ENCODE assay signal across 17 cellular contexts in genomic region chr1:150601540-150601939, GRCh38. TPM values are rescaled to one million over a fixed set of nuclear protein-coding genes. Genes with fewer than 3 reads are reported as not detected.
DNase-seq lines count a peak whose midpoint lies in the region; ATAC-seq, FAIRE-seq and TF ChIP-seq lines count a peak whose summit lies in the region.
"Had no signal": no experiment of that assay in that cellular context is flagged by ENCODE, and none has a peak within 500 bp of the region (broad histone marks: within the 10 kb centered on the region; RNA-seq: fewer than 3 reads in every experiment).

No MANE protein-coding gene starts in this region.

- no peak overlapping the region for H2AFZ ChIP-seq in HepG2 (ENCODE audit: low read length)
- H2AFZ ChIP-seq in K562 (ENCODE audit: low read depth, low read length) = no peak overlapping the region

- no peaks in the 10 kb centered on the region for H3K27me3 Mint-ChIP-seq in memory B cell
- H3K27me3 Mint-ChIP-seq in mesothelial cell of epicardium (ENCODE audit: low read depth) = no peaks in the 10 kb centered on the region
- peaks cover 0 to 2% (median 0%) of the 10 kb centered on the region in 3 donors for H3K27me3 Mint-ChIP-seq in CD14-positive monocyte (ENCODE audit: low read depth in 3 of 3)

- DNase-seq in HepG2 (ENCODE audit: low spot score) (no peak), right lobe of liver (no peak), K562 (ENCODE audit: extremely low read depth in 1 of 4, low spot score in 3 of 4) (no peak), memory B cell (ENCODE audit: low spot score in 2 of 2) (no peak), mucosa of descending colon (no peak), mesothelial cell of epicardium (ENCODE audit: low spot score in 2 of 2, unreplicated experiment in 2 of 2) (no peak), CD14-positive monocyte (ENCODE audit: low spot score) (no peak)
- DNase-seq: Calu3; CD8-positive, alpha-beta T cell; DMS79 treated with DMSO at 0.1 percent for 48 hours; H9 had no signal

- no peak overlapping the region for H3K9ac ChIP-seq in HepG2 (ENCODE audit: insufficient read depth, low read depth, low read length)
- H3K9ac ChIP-seq in K562 (ENCODE audit: insufficient read depth in 1 of 2, low read depth in 2 of 2, low read length in 2 of 2) = no peak overlapping the region
- H3K9ac ChIP-seq: BLaER1 had no signal

- peaks cover 4% of the 10 kb centered on the region for H3K4me1 Mint-ChIP-seq in memory B cell
- peaks cover 11% of the 10 kb centered on the region for H3K4me1 Mint-ChIP-seq in mesothelial cell of epicardium
- peaks cover 24% of the 10 kb centered on the region for H3K4me1 Mint-ChIP-seq in CD14-positive monocyte

- no peak for TF ChIP-seq EP300 in HepG2 (IDR thresholded peaks at IDR 0.05; ENCODE audit: low read depth in 2 of 2, low read length in 2 of 2)
- no peak for TF ChIP-seq EP300 in HepG2 (CRISPR knock-in tag; IDR thresholded peaks at IDR 0.05; ENCODE audit: borderline replicate concordance)
- no peak for TF ChIP-seq EP300 in K562 (IDR thresholded peaks at IDR 0.05; ENCODE audit: low read length)

- in situ Hi-C loops in HepG2 (cut with HindIII; ENCODE audit: extremely low pct_ligation_motif_present, low pct_unique_long_range_greater_than_20kb) (no loop called here), K562 (cut with MboI) (no loop called here)

- CTCF ChIA-PET in HepG2 (lab: Yijun Ruan, JAX; ENCODE audit: low intra/inter-chr PET ratio, low total read pairs) = no interaction called here
- CTCF ChIA-PET in K562 (lab: Yijun Ruan, JAX; ENCODE audit: low intra/inter-chr PET ratio) = no interaction called here

- peaks cover 3% of the 10 kb centered on the region for H3K79me2 ChIP-seq in HepG2 (ENCODE audit: insufficient read depth, low read length)
- no peaks in the 10 kb centered on the region for H3K79me2 ChIP-seq in K562 (ENCODE audit: control insufficient read depth, insufficient read depth, low read length)

- FAIRE-seq in HepG2 (lab: Jason Lieb, UNC) (no peak), K562 (lab: Jason Lieb, UNC) (no peak)
- FAIRE-seq: GM12878, GM19239, H1 had no signal

- H3K9me3 Mint-ChIP-seq in memory B cell (no peaks in the 10 kb centered on the region), mesothelial cell of epicardium (no peaks in the 10 kb centered on the region), CD14-positive monocyte (no peaks in the 10 kb centered on the region)
- H3K9me3 Mint-ChIP-seq: CD8-positive, alpha-beta T cell; H9 had no signal

- H3K4me3 Mint-ChIP-seq in memory B cell (no peak overlapping the region), mesothelial cell of epicardium (no peak overlapping the region), CD14-positive monocyte (no peak overlapping the region)
- H3K4me3 Mint-ChIP-seq: CD8-positive, alpha-beta T cell; H9 had no signal

- H3K36me3 Mint-ChIP-seq in memory B cell (peaks cover 8% of the 10 kb centered on the region), mesothelial cell of epicardium (peaks cover 7% of the 10 kb centered on the region), CD14-positive monocyte (peaks cover 15% of the 10 kb centered on the region in 2 donors)

- POLR2A ChIA-PET in HepG2 (lab: Yijun Ruan, JAX) = interaction anchor here (0.9 to 1.0 kb wide), 2 partner anchors 11 to 22 kb away, joined by 3 read pairs; partner anchors contain the start of gene MCL1
- POLR2A ChIA-PET in K562 (lab: Yijun Ruan, JAX) = no interaction called here

- H4K20me1 ChIP-seq in HepG2 (ENCODE audit: insufficient read depth, low read length) (no peaks in the 10 kb centered on the region), K562 (replicated peaks; ENCODE audit: control insufficient read depth, insufficient read depth, low read length) (no peaks in the 10 kb centered on the region)
- H4K20me1 ChIP-seq: BLaER1 had no signal

- peak overlapping the region; percentile 22 for H3K27ac ChIP-seq in HepG2 (ENCODE audit: extremely low read length, insufficient read depth, low read length)
- H3K27ac ChIP-seq in right lobe of liver = peak overlapping the region in 1 of 3 donors; percentile 54
- no peak overlapping the region for H3K27ac ChIP-seq in K562 (ENCODE audit: extremely low read depth, low read depth, low read length)
- H3K27ac ChIP-seq: 22Rv1, BLaER1 had no signal

- H3K4me1 ChIP-seq in HepG2 (ENCODE audit: insufficient read depth, low read length) (peaks cover 83% of the 10 kb centered on the region), right lobe of liver (peaks cover 0 to 18% (median 6%) of the 10 kb centered on the region in 4 donors), K562 (replicated peaks in 1 of 2; ENCODE audit: control insufficient read depth in 2 of 2, insufficient read depth in 2 of 2, low read length in 2 of 2) (peaks cover 11 to 17% of the 10 kb centered on the region in 2 experiments; a peak in 4 of 5 replicates), mucosa of descending colon (ENCODE audit: low read depth) (peaks cover 3% of the 10 kb centered on the region)
- H3K4me1 ChIP-seq: BLaER1 had no signal

- H3K4me2 ChIP-seq in HepG2 (ENCODE audit: low read depth, low read length) = no peak overlapping the region
- H3K4me2 ChIP-seq in K562 (ENCODE audit: insufficient read depth, low read length) = no peak overlapping the region
- H3K4me2 ChIP-seq: BLaER1 had no signal

- no peaks in the 10 kb centered on the region for H3K27me3 ChIP-seq in HepG2 (ENCODE audit: control insufficient read depth in 1 of 2, insufficient read depth in 2 of 2, low read length in 2 of 2)
- H3K27me3 ChIP-seq in right lobe of liver = no peaks in the 10 kb centered on the region
- no peaks in the 10 kb centered on the region for H3K27me3 ChIP-seq in K562 (ENCODE audit: control insufficient read depth in 2 of 2, insufficient read depth in 2 of 2, low read length in 2 of 2)
- H3K27me3 ChIP-seq: BLaER1 had no signal

- no peaks in the 10 kb centered on the region for H3K9me3 ChIP-seq in HepG2 (ENCODE audit: low read length)
- no peaks in the 10 kb centered on the region for H3K9me3 ChIP-seq in right lobe of liver
- no peaks in the 10 kb centered on the region for H3K9me3 ChIP-seq in K562 (replicated peaks; ENCODE audit: control insufficient read depth, insufficient read depth, low read depth, low read length)
- no peaks in the 10 kb centered on the region for H3K9me3 ChIP-seq in mucosa of descending colon
- H3K9me3 ChIP-seq: BLaER1 had no signal

- no peak for TF ChIP-seq RAD21 in HepG2 (CRISPR knock-in tag; IDR thresholded peaks at IDR 0.05)
- TF ChIP-seq RAD21 in K562 (CRISPR knock-in tag; conservative IDR thresholded peaks at IDR 0.05 in 1 of 2, IDR thresholded peaks at IDR 0.05 in 1 of 2) = no peak

- H3K36me3 ChIP-seq in HepG2 (replicated peaks in 1 of 2; ENCODE audit: control insufficient read depth in 1 of 2, insufficient read depth in 2 of 2, low read length in 2 of 2) (peaks cover 0 to 1% of the 10 kb centered on the region in 2 experiments; a peak in 3 of 5 replicates), right lobe of liver (no peaks in the 10 kb centered on the region), K562 (ENCODE audit: control insufficient read depth, insufficient read depth, low read length) (no peaks in the 10 kb centered on the region; the same call in 1 of the 3 replicates), mucosa of descending colon (ENCODE audit: low read depth) (no peaks in the 10 kb centered on the region)

- peak overlapping the region; percentile 58 for H3K27ac Mint-ChIP-seq in memory B cell
- H3K27ac Mint-ChIP-seq in mesothelial cell of epicardium = no peak overlapping the region
- H3K27ac Mint-ChIP-seq in CD14-positive monocyte = peak overlapping the region in 1 of 7 donors; percentile 65
- H3K27ac Mint-ChIP-seq: CD8-positive, alpha-beta T cell had no signal

- H3K4me3 ChIP-seq in HepG2 (replicated peaks in 1 of 3; ENCODE audit: insufficient read depth in 1 of 3, low read depth in 2 of 3, low read length in 3 of 3) (no peak overlapping the region), right lobe of liver (no peak overlapping the region), K562 (no peak overlapping the region), mucosa of descending colon (no peak overlapping the region)
- H3K4me3 ChIP-seq: BLaER1, GM12878 had no signal

- TF ChIP-seq CTCF in HepG2 (CRISPR knock-in tag; IDR thresholded peaks at IDR 0.05) = no peak
- TF ChIP-seq CTCF in right lobe of liver (IDR thresholded peaks at IDR 0.05) = no peak
- TF ChIP-seq CTCF in K562 (IDR thresholded peaks at IDR 0.05 in 2 of 3, conservative IDR thresholded peaks at IDR 0.05 in 1 of 3; ENCODE audit: insufficient read depth in 2 of 3, low read depth in 1 of 3, low read length in 3 of 3) = no peak
- no peak for TF ChIP-seq CTCF in mucosa of descending colon (IDR thresholded peaks at IDR 0.05)
- TF ChIP-seq CTCF in mesothelial cell of epicardium (IDR thresholded peaks at IDR 0.05; ENCODE audit: unreplicated experiment) = no peak
- TF ChIP-seq CTCF in CD14-positive monocyte (IDR thresholded peaks at IDR 0.05) = no peak

- TF ChIP-seq POLR2A in HepG2 (IDR thresholded peaks at IDR 0.05; ENCODE audit: insufficient read depth in 1 of 2, low read depth in 2 of 2, low read length in 2 of 2) (no peak), right lobe of liver (IDR thresholded peaks at IDR 0.05) (no peak), K562 (conservative IDR thresholded peaks at IDR 0.05) (no peak)

- intact Hi-C loops in HepG2 (cut with micrococcal nuclease; ENCODE audit: unreplicated experiment) = no loop called here
- intact Hi-C loops in right lobe of liver (cut with DNase I) = no loop called here
- intact Hi-C loops in K562 (cut with micrococcal nuclease) = no loop called here
- intact Hi-C loops in mucosa of descending colon (cut with DNase I, micrococcal nuclease) = no loop called here
- intact Hi-C loops in CD14-positive monocyte (cut with micrococcal nuclease) = no loop called here

- H3K9me1 ChIP-seq in K562 (ENCODE audit: control insufficient read depth, insufficient read depth, low read length) = no peaks in the 10 kb centered on the region

- BruUV-seq in HepG2 (replicated peaks; lab: Mats Ljungman, UMichigan) (no TSS peak), K562 (replicated peaks; lab: Mats Ljungman, UMichigan) (no TSS peak)

- ATAC-seq in HepG2 = no peak
- ATAC-seq in right lobe of liver = no peak
- no peak for ATAC-seq in K562
- ATAC-seq in memory B cell (ENCODE audit: low read depth) = no peak
- ATAC-seq in mucosa of descending colon = no peak
- ATAC-seq: CD8-positive, alpha-beta T cell; GM12878 had no signal

RNA-seq across cellular contexts. Expression of gene MCL1, which starts 22.1 kb away (rescaled TPM):
- total RNA-seq in HepG2 (2016; rRNA removed; fragmentation: Illumina TruSeq; extraction: Trizol) (113 and 125 TPM in 2 replicates), right lobe of liver (100 to 1,000 TPM in 5 of 6 experiments, 10 to 100 TPM in 1; 83.6 to 266 (median 158) TPM), K562 (2014; rRNA removed) (129 and 138 TPM in 2 replicates), K562 (2014; rRNA removed; fragmentation: Illumina TruSeq; extraction: Trizol) (153 and 184 TPM in 2 replicates), K562 (2015; rRNA removed; fragmentation: Illumina TruSeq; extraction: Trizol) (109 and 120 TPM in 2 replicates), K562 (2021) (200 and 224 TPM in 2 replicates), mucosa of descending colon (100 to 1,000 TPM; 221 to 258 (median 236) TPM), mesothelial cell of epicardium (257 to 268 TPM (median 262 TPM) in 3 replicates)
- total RNA-seq in HepG2 (2016; cell fraction: cytosol; rRNA removed; fragmentation: Illumina TruSeq; extraction: Trizol; ENCODE audit: low read depth) = 16.3 and 19.0 TPM in 2 replicates
- total RNA-seq in HepG2 (2016; cell fraction: insoluble cytoplasmic fraction; rRNA removed; fragmentation: Illumina TruSeq; extraction: Trizol) = 108 and 127 TPM in 2 replicates
- 41.9 and 48.9 TPM in 2 replicates for total RNA-seq in HepG2 (2016; cell fraction: membrane; rRNA removed; fragmentation: Illumina TruSeq; extraction: Trizol)
- 150 and 151 TPM in 2 replicates for total RNA-seq in HepG2 (2016; cell fraction: nucleus; rRNA removed; fragmentation: Illumina TruSeq; extraction: Trizol)
- polyA plus RNA-seq in HepG2 (2011; rRNA removed) (69.5 and 70.6 TPM in 2 replicates), K562 (2011; rRNA removed) (144 and 222 TPM in 2 replicates), K562 (2014; fragmentation: Illumina TruSeq; extraction: Trizol) (147 and 158 TPM in 2 replicates), K562 (2014; fragmentation: Nextera tagmentation; extraction: Ambion mirVana) (10 to 100 TPM; 27.1 to 31.0 TPM), K562 (2014; rRNA removed) (131 and 143 TPM in 2 replicates), CD14-positive monocyte (100 to 1,000 TPM; 287 to 301 TPM)
- 40.6 and 51.3 TPM in 2 replicates for polyA plus RNA-seq in HepG2 (2011; cell fraction: cytosol; rRNA removed)
- polyA plus RNA-seq in HepG2 (2011; cell fraction: nucleus; rRNA removed) = 127 and 138 TPM in 2 replicates
- 59.5 and 80.1 TPM in 2 replicates for polyA plus RNA-seq in HepG2 (2012)
- polyA plus RNA-seq in HepG2 (2016; cell fraction: cytosol; fragmentation: Illumina TruSeq; extraction: Trizol; ENCODE audit: low read depth) = 5.6 and 6.4 TPM in 2 replicates
- 99.4 and 100.0 TPM in 2 replicates for polyA plus RNA-seq in HepG2 (2016; cell fraction: insoluble cytoplasmic fraction; fragmentation: Illumina TruSeq; extraction: Trizol; ENCODE audit: low read depth)
- polyA plus RNA-seq in HepG2 (2016; cell fraction: membrane; fragmentation: Illumina TruSeq; extraction: Trizol; ENCODE audit: low read depth) = 21.9 and 23.4 TPM in 2 replicates
- polyA plus RNA-seq in HepG2 (2016; cell fraction: nucleus; fragmentation: Illumina TruSeq; extraction: Trizol; ENCODE audit: insufficient read depth, low read depth) = 207 and 216 TPM in 2 replicates
- polyA minus RNA-seq in HepG2 (2011; rRNA and poly(A)+ RNA removed; ENCODE audit: low replicate concordance) = 65.4 and 90.8 TPM in 2 replicates
- polyA minus RNA-seq in HepG2 (2011; cell fraction: cytosol; rRNA and poly(A)+ RNA removed) = 72.9 and 73.2 TPM in 2 replicates
- 152 and 196 TPM in 2 replicates for polyA minus RNA-seq in HepG2 (2011; cell fraction: nucleus; rRNA and poly(A)+ RNA removed)
- total RNA-seq in K562 (2011; cell fraction: chromatin; rRNA removed; ENCODE audit: low replicate concordance) = 200 and 281 TPM in 2 replicates
- 147 and 148 TPM in 2 replicates for total RNA-seq in K562 (2011; cell fraction: nucleolus; rRNA removed)
- total RNA-seq in K562 (2011; cell fraction: nucleoplasm; rRNA removed) = 206 and 295 TPM in 2 replicates
- polyA plus RNA-seq in K562 (2011; cell fraction: cytosol; rRNA removed) = 86.7 and 94.2 TPM in 2 replicates
- 179 and 244 TPM in 2 replicates for polyA plus RNA-seq in K562 (2011; cell fraction: nucleus; rRNA removed)
- 139 and 140 TPM in 2 replicates for polyA plus RNA-seq in K562 (2012)
- polyA minus RNA-seq in K562 (2011; rRNA and poly(A)+ RNA removed) = 221 and 238 TPM in 2 replicates
- 104 and 109 TPM in 2 replicates for polyA minus RNA-seq in K562 (2011; cell fraction: cytosol; rRNA and poly(A)+ RNA removed)
- polyA minus RNA-seq in K562 (2011; cell fraction: nucleus; rRNA and poly(A)+ RNA removed) = 141 and 172 TPM in 2 replicates

RNA-seq across cellular contexts. Expression of gene ENSA, which starts 27.9 kb away (rescaled TPM):
- total RNA-seq in HepG2 (2016; rRNA removed; fragmentation: Illumina TruSeq; extraction: Trizol) (111 and 137 TPM in 2 replicates), right lobe of liver (100 to 1,000 TPM in 2 of 6 experiments, 10 to 100 TPM in 4; 60.4 to 166 (median 71.2) TPM), K562 (2014; rRNA removed) (147 and 163 TPM in 2 replicates), K562 (2014; rRNA removed; fragmentation: Illumina TruSeq; extraction: Trizol) (196 and 198 TPM in 2 replicates), K562 (2015; rRNA removed; fragmentation: Illumina TruSeq; extraction: Trizol) (183 and 188 TPM in 2 replicates), K562 (2021) (203 and 219 TPM in 2 replicates), mucosa of descending colon (100 to 1,000 TPM; 174 to 213 (median 194) TPM), mesothelial cell of epicardium (115 to 117 TPM (median 117 TPM) in 3 replicates)
- 32.7 and 33.3 TPM in 2 replicates for total RNA-seq in HepG2 (2016; cell fraction: cytosol; rRNA removed; fragmentation: Illumina TruSeq; extraction: Trizol; ENCODE audit: low read depth)
- 104 and 136 TPM in 2 replicates for total RNA-seq in HepG2 (2016; cell fraction: insoluble cytoplasmic fraction; rRNA removed; fragmentation: Illumina TruSeq; extraction: Trizol)
- 71.0 and 79.7 TPM in 2 replicates for total RNA-seq in HepG2 (2016; cell fraction: membrane; rRNA removed; fragmentation: Illumina TruSeq; extraction: Trizol)
- total RNA-seq in HepG2 (2016; cell fraction: nucleus; rRNA removed; fragmentation: Illumina TruSeq; extraction: Trizol) = 59.2 and 64.7 TPM in 2 replicates
- polyA plus RNA-seq in HepG2 (2011; rRNA removed) (54.5 and 55.1 TPM in 2 replicates), K562 (2011; rRNA removed) (133 and 156 TPM in 2 replicates), K562 (2014; fragmentation: Illumina TruSeq; extraction: Trizol) (565 and 605 TPM in 2 replicates), K562 (2014; fragmentation: Nextera tagmentation; extraction: Ambion mirVana) (10 to 100 TPM; 68.1 to 93.9 TPM), K562 (2014; rRNA removed) (197 and 354 TPM in 2 replicates), CD14-positive monocyte (10 to 100 TPM; 38.5 to 40.3 TPM)
- 35.3 and 39.9 TPM in 2 replicates for polyA plus RNA-seq in HepG2 (2011; cell fraction: cytosol; rRNA removed)
- 18.3 and 19.1 TPM in 2 replicates for polyA plus RNA-seq in HepG2 (2011; cell fraction: nucleus; rRNA removed)
- polyA plus RNA-seq in HepG2 (2012) = 68.7 and 69.6 TPM in 2 replicates
- 46.8 and 50.7 TPM in 2 replicates for polyA plus RNA-seq in HepG2 (2016; cell fraction: cytosol; fragmentation: Illumina TruSeq; extraction: Trizol; ENCODE audit: low read depth)
- polyA plus RNA-seq in HepG2 (2016; cell fraction: insoluble cytoplasmic fraction; fragmentation: Illumina TruSeq; extraction: Trizol; ENCODE audit: low read depth) = 203 and 211 TPM in 2 replicates
- polyA plus RNA-seq in HepG2 (2016; cell fraction: membrane; fragmentation: Illumina TruSeq; extraction: Trizol; ENCODE audit: low read depth) = 87.0 and 96.1 TPM in 2 replicates
- polyA plus RNA-seq in HepG2 (2016; cell fraction: nucleus; fragmentation: Illumina TruSeq; extraction: Trizol; ENCODE audit: insufficient read depth, low read depth) = 97.2 and 103 TPM in 2 replicates
- 25.8 and 53.2 TPM in 2 replicates for polyA minus RNA-seq in HepG2 (2011; rRNA and poly(A)+ RNA removed; ENCODE audit: low replicate concordance)
- polyA minus RNA-seq in HepG2 (2011; cell fraction: cytosol; rRNA and poly(A)+ RNA removed) = 16.0 and 18.2 TPM in 2 replicates
- 34.9 and 47.6 TPM in 2 replicates for polyA minus RNA-seq in HepG2 (2011; cell fraction: nucleus; rRNA and poly(A)+ RNA removed)
- total RNA-seq in K562 (2011; cell fraction: chromatin; rRNA removed; ENCODE audit: low replicate concordance) = 86.7 and 153 TPM in 2 replicates
- total RNA-seq in K562 (2011; cell fraction: nucleolus; rRNA removed) = 54.7 and 57.9 TPM in 2 replicates
- 124 and 201 TPM in 2 replicates for total RNA-seq in K562 (2011; cell fraction: nucleoplasm; rRNA removed)
- 116 and 118 TPM in 2 replicates for polyA plus RNA-seq in K562 (2011; cell fraction: cytosol; rRNA removed)
- 47.5 and 50.4 TPM in 2 replicates for polyA plus RNA-seq in K562 (2011; cell fraction: nucleus; rRNA removed)
- polyA plus RNA-seq in K562 (2012) = 174 and 197 TPM in 2 replicates
- polyA minus RNA-seq in K562 (2011; rRNA and poly(A)+ RNA removed) = 60.6 and 80.0 TPM in 2 replicates
- polyA minus RNA-seq in K562 (2011; cell fraction: cytosol; rRNA and poly(A)+ RNA removed) = 32.9 and 35.0 TPM in 2 replicates
- polyA minus RNA-seq in K562 (2011; cell fraction: nucleus; rRNA and poly(A)+ RNA removed) = 22.9 and 51.1 TPM in 2 replicates

RNA-seq across cellular contexts. Expression of gene ADAMTSL4, which starts 52.3 kb away (rescaled TPM):
- total RNA-seq in HepG2 (2016; rRNA removed; fragmentation: Illumina TruSeq; extraction: Trizol) (1.9 and 3.9 TPM in 2 replicates), right lobe of liver (10 to 100 TPM; 20.5 to 35.2 (median 31.5) TPM), K562 (2014; rRNA removed) (35.6 and 43.6 TPM in 2 replicates), K562 (2014; rRNA removed; fragmentation: Illumina TruSeq; extraction: Trizol) (18.8 and 20.3 TPM in 2 replicates), K562 (2015; rRNA removed; fragmentation: Illumina TruSeq; extraction: Trizol) (22.8 and 25.5 TPM in 2 replicates), K562 (2021) (163 and 212 TPM in 2 replicates), mucosa of descending colon (10 to 100 TPM in 2 of 3 donors, 1 to 10 TPM in 1; 3.4 to 37.1 (median 10.2) TPM), mesothelial cell of epicardium (16.1 to 18.0 TPM (median 16.6 TPM) in 3 replicates)
- total RNA-seq in HepG2 (2016; cell fraction: cytosol; rRNA removed; fragmentation: Illumina TruSeq; extraction: Trizol; ENCODE audit: low read depth) = 1.3 and 1.4 TPM in 2 replicates
- total RNA-seq in HepG2 (2016; cell fraction: insoluble cytoplasmic fraction; rRNA removed; fragmentation: Illumina TruSeq; extraction: Trizol) = 1.4 and 3.5 TPM in 2 replicates
- 2.8 TPM in 2 replicates for total RNA-seq in HepG2 (2016; cell fraction: membrane; rRNA removed; fragmentation: Illumina TruSeq; extraction: Trizol)
- total RNA-seq in HepG2 (2016; cell fraction: nucleus; rRNA removed; fragmentation: Illumina TruSeq; extraction: Trizol) = 5.1 and 8.0 TPM in 2 replicates
- polyA plus RNA-seq in HepG2 (2011; rRNA removed) (15.1 and 16.4 TPM in 2 replicates), K562 (2011; rRNA removed) (53.8 and 132 TPM in 2 replicates), K562 (2014; fragmentation: Illumina TruSeq; extraction: Trizol) (116 and 156 TPM in 2 replicates), K562 (2014; fragmentation: Nextera tagmentation; extraction: Ambion mirVana) (10 to 100 TPM; 12.7 to 14.8 TPM), K562 (2014; rRNA removed) (104 and 137 TPM in 2 replicates), CD14-positive monocyte (1 to 10 TPM; 2.5 to 2.8 TPM)
- polyA plus RNA-seq in HepG2 (2011; cell fraction: cytosol; rRNA removed) = 7.9 and 8.3 TPM in 2 replicates
- 81.6 and 99.7 TPM in 2 replicates for polyA plus RNA-seq in HepG2 (2011; cell fraction: nucleus; rRNA removed)
- polyA plus RNA-seq in HepG2 (2012) = 6.4 and 10.9 TPM in 2 replicates
- polyA plus RNA-seq in HepG2 (2016; cell fraction: cytosol; fragmentation: Illumina TruSeq; extraction: Trizol; ENCODE audit: low read depth) = 0.93 and 1.3 TPM in 2 replicates
- 4.0 and 4.2 TPM in 2 replicates for polyA plus RNA-seq in HepG2 (2016; cell fraction: insoluble cytoplasmic fraction; fragmentation: Illumina TruSeq; extraction: Trizol; ENCODE audit: low read depth)
- 3.3 and 3.7 TPM in 2 replicates for polyA plus RNA-seq in HepG2 (2016; cell fraction: membrane; fragmentation: Illumina TruSeq; extraction: Trizol; ENCODE audit: low read depth)
- polyA plus RNA-seq in HepG2 (2016; cell fraction: nucleus; fragmentation: Illumina TruSeq; extraction: Trizol; ENCODE audit: insufficient read depth, low read depth) = 32.6 and 38.0 TPM in 2 replicates
- 5.9 and 8.8 TPM in 2 replicates for polyA minus RNA-seq in HepG2 (2011; rRNA and poly(A)+ RNA removed; ENCODE audit: low replicate concordance)
- polyA minus RNA-seq in HepG2 (2011; cell fraction: cytosol; rRNA and poly(A)+ RNA removed) = 5.3 and 6.0 TPM in 2 replicates
- 9.4 TPM in 2 replicates for polyA minus RNA-seq in HepG2 (2011; cell fraction: nucleus; rRNA and poly(A)+ RNA removed)
- 795 and 1,508 TPM in 2 replicates for total RNA-seq in K562 (2011; cell fraction: chromatin; rRNA removed; ENCODE audit: low replicate concordance)
- total RNA-seq in K562 (2011; cell fraction: nucleolus; rRNA removed) = 712 and 761 TPM in 2 replicates
- total RNA-seq in K562 (2011; cell fraction: nucleoplasm; rRNA removed) = 735 and 822 TPM in 2 replicates
- 68.7 and 73.2 TPM in 2 replicates for polyA plus RNA-seq in K562 (2011; cell fraction: cytosol; rRNA removed)
- 800 and 1,003 TPM in 2 replicates for polyA plus RNA-seq in K562 (2011; cell fraction: nucleus; rRNA removed)
- polyA plus RNA-seq in K562 (2012) = 127 and 192 TPM in 2 replicates
- polyA minus RNA-seq in K562 (2011; rRNA and poly(A)+ RNA removed) = 23.6 and 31.1 TPM in 2 replicates
- 45.7 and 70.1 TPM in 2 replicates for polyA minus RNA-seq in K562 (2011; cell fraction: cytosol; rRNA and poly(A)+ RNA removed)
- polyA minus RNA-seq in K562 (2011; cell fraction: nucleus; rRNA and poly(A)+ RNA removed) = 99.2 and 125 TPM in 2 replicates
- total RNA-seq: A673; CD8-positive, alpha-beta T cell had no signal

Comparison
In these comparisons a context has a peak if more than half of its experiments do, and no peak if none do; other contexts are left out.
1. Of the 241 proteins assayed by ChIP-seq in both HepG2 and K562: peak only in HepG2: none; only in K562: none; in both: ZNF121; in neither: 240.